Comparison of ENCODE assay signal across 32 cellular contexts in genomic region chr5:45691656-45692055, GRCh38. TPM values are rescaled to one million over a fixed set of nuclear protein-coding genes. Genes with fewer than 3 reads are reported as not detected.
"Had no signal": no experiment of that assay in that cellular context is flagged by ENCODE, and none has a peak within 500 bp of the region (broad histone marks: within the 10 kb centered on the region; RNA-seq: fewer than 3 reads in every experiment).

No MANE protein-coding gene starts in this region.

- H3K4me3 Mint-ChIP-seq: activated CD4-positive, alpha-beta memory T cell treated with anti-CD3 and anti-CD28 coated beads, Interleukin-2, amount 10 ng/mL, durations not matched to agents 7 days and 5 days; activated CD8-positive, alpha-beta memory T cell treated with anti-CD3 and anti-CD28 coated beads, Interleukin-2, amount 10 ng/mL, durations not matched to agents 7 days and 5 days; activated naive CD4-positive, alpha-beta T cell treated with anti-CD3 and anti-CD28 coated beads, Interleukin-2, amount 10 ng/mL, durations not matched to agents 7 days and 5 days; activated naive CD8-positive, alpha-beta T cell; activated naive CD8-positive, alpha-beta T cell treated with anti-CD3 and anti-CD28 coated beads, Interleukin-2, amount 50 U/mL, for 24 hours; central memory CD8-positive, alpha-beta T cell; T-helper 1 cell treated with Interleukin-12 subunit alpha and Interleukin-12 subunit beta and Interleukin-4 antibody, amounts not matched to agents 30 μg/mL and 1 μg/mL, for 36 hours; T-helper 2 cell treated with Interferon-gamma antibody and Interleukin-4, amounts not matched to agents 5 μg/mL and 100 μg/mL, for 36 hours had no signal

- H3K9me3 Mint-ChIP-seq: activated CD4-positive, alpha-beta memory T cell treated with anti-CD3 and anti-CD28 coated beads, Interleukin-2, amount 10 ng/mL, durations not matched to agents 7 days and 5 days; activated naive CD4-positive, alpha-beta T cell treated with anti-CD3 and anti-CD28 coated beads, Interleukin-2, amount 10 ng/mL, durations not matched to agents 7 days and 5 days had no signal

- H3K4me1 ChIP-seq: SJSA1 had no signal

- DNase-seq: activated CD4-positive, alpha-beta memory T cell treated with anti-CD3 and anti-CD28 coated beads, Interleukin-2, amount 10 ng/mL, durations not matched to agents 7 days and 5 days; activated CD4-positive, alpha-beta T cell treated with anti-CD3 and anti-CD28 coated beads for 1 hour; activated CD4-positive, alpha-beta T cell treated with anti-CD3 and anti-CD28 coated beads for 48 hours; activated CD4-positive, CD25-positive, alpha-beta regulatory T cell; activated CD8-positive, alpha-beta memory T cell treated with anti-CD3 and anti-CD28 coated beads for 24 hours; activated CD8-positive, alpha-beta memory T cell treated with anti-CD3 and anti-CD28 coated beads, Interleukin-2, amount 10 ng/mL, durations not matched to agents 7 days and 5 days; activated CD8-positive, alpha-beta memory T cell treated with anti-CD3 and anti-CD28 coated beads, Interleukin-2, amount 50 U/mL, for 48 hours; activated effector memory CD4-positive, alpha-beta T cell treated with Interleukin-2 at 50 U/mL for 16 hours; activated naive CD4-positive, alpha-beta T cell treated with anti-CD3 and anti-CD28 coated beads, Interleukin-2, amount 10 ng/mL, durations not matched to agents 7 days and 5 days; activated naive CD8-positive, alpha-beta T cell treated with anti-CD3 and anti-CD28 coated beads, Interleukin-2, amount 50 U/mL, for 24 hours; activated T-cell treated with anti-CD3 and anti-CD28 coated beads, Interleukin-2, amount 50 U/mL, for 48 hours; brain microvascular endothelial cell; MM.1S; NCI-H1092 treated with DMSO at 0.1 percent for 48 hours; NCI-H1417; NCI-H146; NCI-H187; NCI-H2029 treated with DMSO at 0.1 percent for 48 hours; NCI-H2227 treated with DMSO at 0.1 percent for 48 hours; NCI-H524 treated with DMSO at 0.1 percent for 48 hours; SHP77; SK-N-SH; WERI-Rb-1 had no signal

- H3K27ac Mint-ChIP-seq: activated CD4-positive, alpha-beta memory T cell treated with anti-CD3 and anti-CD28 coated beads, Interleukin-2, amount 10 ng/mL, durations not matched to agents 7 days and 5 days; activated CD8-positive, alpha-beta memory T cell treated with anti-CD3 and anti-CD28 coated beads, Interleukin-2, amount 10 ng/mL, durations not matched to agents 7 days and 5 days; activated naive CD4-positive, alpha-beta T cell treated with anti-CD3 and anti-CD28 coated beads, Interleukin-2, amount 10 ng/mL, durations not matched to agents 7 days and 5 days; activated naive CD8-positive, alpha-beta T cell; activated naive CD8-positive, alpha-beta T cell treated with anti-CD3 and anti-CD28 coated beads, Interleukin-2, amount 50 U/mL, for 24 hours; T-helper 1 cell treated with Interleukin-12 subunit alpha and Interleukin-12 subunit beta and Interleukin-4 antibody, amounts not matched to agents 30 μg/mL and 1 μg/mL, for 36 hours; T-helper 2 cell treated with Interferon-gamma antibody and Interleukin-4, amounts not matched to agents 5 μg/mL and 100 μg/mL, for 36 hours had no signal

- H3K4me1 Mint-ChIP-seq: activated naive CD4-positive, alpha-beta T cell treated with anti-CD3 and anti-CD28 coated beads, Interleukin-2, amount 10 ng/mL, durations not matched to agents 7 days and 5 days; activated naive CD8-positive, alpha-beta T cell treated with anti-CD3 and anti-CD28 coated beads, Interleukin-2, amount 50 U/mL, for 24 hours; central memory CD8-positive, alpha-beta T cell had no signal

- H3K27ac ChIP-seq: brain microvascular endothelial cell, KMS-11, SJSA1, WERI-Rb-1 had no signal

- H3K36me3 ChIP-seq: brain microvascular endothelial cell, SJSA1, WERI-Rb-1 had no signal

- H3K4me3 ChIP-seq: SJSA1 had no signal

- ATAC-seq: activated CD8-positive, alpha-beta memory T cell treated with anti-CD3 and anti-CD28 coated beads, Interleukin-2, amount 10 ng/mL, durations not matched to agents 7 days and 5 days; activated naive CD8-positive, alpha-beta T cell treated with anti-CD3 and anti-CD28 coated beads, Interleukin-2, amount 50 U/mL, for 24 hours; Panc1 had no signal

- H3K36me3 Mint-ChIP-seq: activated naive CD4-positive, alpha-beta T cell treated with anti-CD3 and anti-CD28 coated beads, Interleukin-2, amount 10 ng/mL, durations not matched to agents 7 days and 5 days had no signal

- H3K9me3 ChIP-seq: SK-N-SH had no signal

RNA-seq across cellular contexts. Expression of gene HCN1, which starts 4.5 kb away (rescaled TPM):
- total RNA-seq: activated CD4-positive, alpha-beta memory T cell treated with anti-CD3 and anti-CD28 coated beads, Interleukin-2, amount 10 ng/mL, durations not matched to agents 7 days and 5 days; activated CD8-positive, alpha-beta memory T cell treated with anti-CD3 and anti-CD28 coated beads, Interleukin-2, amount 10 ng/mL, durations not matched to agents 7 days and 5 days; NCI-H460; RPMI7951; SJSA1 had no signal
- polyA plus RNA-seq: SK-N-SH had no signal
